Comparison of ENCODE assay signal across 19 cellular contexts in the genomic region with DNA sequence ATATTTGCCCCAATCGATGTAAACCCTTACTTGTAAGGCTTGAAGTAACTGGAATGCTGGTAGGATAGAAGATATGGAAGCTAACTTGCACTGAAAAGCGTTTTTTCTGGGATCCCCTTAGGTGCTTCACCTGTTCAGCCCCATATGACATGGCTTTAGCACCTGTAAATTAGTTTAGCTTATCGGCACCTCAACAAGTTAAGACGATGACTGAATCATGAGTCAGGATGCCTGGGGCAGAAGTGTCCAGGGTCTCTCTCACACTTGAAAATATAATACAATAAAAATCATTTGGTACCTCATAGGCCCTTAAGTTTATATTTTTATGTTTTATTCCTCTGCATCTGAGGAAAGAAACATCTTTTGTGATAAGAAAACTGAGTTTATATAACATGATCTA.
"Had no signal": no experiment of that assay in that cellular context is flagged by ENCODE, and none has a peak within 500 bp of the region (broad histone marks: within the 10 kb centered on the region; RNA-seq: fewer than 3 reads in every experiment).

No MANE protein-coding gene starts in this region.

- DNase-seq: KBM-7, MM.1S, NCI-H1092 treated with DMSO at 0.1 percent for 48 hours, NCI-H1436 treated with DMSO at 0.1 percent for 48 hours, NCI-H1694, NCI-H2029, NCI-H2081 treated with DMSO at 0.1 percent for 48 hours, NCI-H2171, NCI-H226, NCI-H510A, NCI-H524 treated with DMSO at 0.1 percent for 48 hours, NCI-H69, NCI-H774, Right ventricle myocardium superior, SIG-M5 had no signal

- H3K4me3 ChIP-seq: SJSA1, SK-N-MC had no signal

- H3K4me1 ChIP-seq: SJSA1 had no signal

- H3K27ac ChIP-seq: HL-60, SJSA1, SK-N-MC had no signal

- H3K27me3 ChIP-seq: SJSA1 had no signal

- H3K36me3 ChIP-seq: SJSA1 had no signal

- ATAC-seq: Panc1 had no signal
